Comparison of ENCODE assay signal across 1 cellular context in genomic region chr9:27272103-27272502, GRCh38.
TF ChIP-seq lines count a peak whose summit lies in the region.

No MANE protein-coding gene starts in this region.

TF ChIP-seq in GM12878, 131 proteins besides CTCF, POLR2A, EP300 and RAD21 (continued from another document):
- TF ChIP-seq, protein P1, sequence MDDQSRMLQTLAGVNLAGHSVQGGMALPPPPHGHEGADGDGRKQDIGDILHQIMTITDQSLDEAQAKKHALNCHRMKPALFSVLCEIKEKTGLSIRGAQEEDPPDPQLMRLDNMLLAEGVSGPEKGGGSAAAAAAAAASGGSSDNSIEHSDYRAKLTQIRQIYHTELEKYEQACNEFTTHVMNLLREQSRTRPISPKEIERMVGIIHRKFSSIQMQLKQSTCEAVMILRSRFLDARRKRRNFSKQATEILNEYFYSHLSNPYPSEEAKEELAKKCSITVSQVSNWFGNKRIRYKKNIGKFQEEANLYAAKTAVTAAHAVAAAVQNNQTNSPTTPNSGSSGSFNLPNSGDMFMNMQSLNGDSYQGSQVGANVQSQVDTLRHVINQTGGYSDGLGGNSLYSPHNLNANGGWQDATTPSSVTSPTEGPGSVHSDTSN (IDR thresholded peaks at IDR 0.05; ENCODE audit: insufficient replicate concordance, low read depth, low read length): no peak
